22 cellular contexts compared by ENCODE assay signal in the genomic region with DNA sequence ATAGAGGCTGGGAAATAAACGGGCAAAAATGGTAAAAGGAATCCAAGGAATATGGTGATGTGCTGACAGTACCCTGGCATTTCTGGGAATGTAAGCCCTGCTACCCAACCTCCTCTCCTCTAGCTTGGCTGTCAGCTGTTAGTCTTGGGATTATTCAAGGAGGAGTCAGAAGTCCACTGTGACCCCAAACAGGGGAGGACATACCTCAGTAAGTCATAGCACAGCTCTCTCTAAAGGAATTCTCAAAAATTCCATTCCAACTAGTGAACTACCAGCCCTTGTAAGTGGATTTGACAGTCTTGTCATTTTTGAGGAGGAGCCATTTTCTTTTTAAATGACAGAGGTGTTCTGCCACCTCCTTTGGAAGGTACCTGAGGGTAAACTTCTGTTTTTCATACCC.
DNase-seq lines count a peak whose midpoint lies in the region; ATAC-seq and TF ChIP-seq lines count a peak whose summit lies in the region.
"Had no signal": no experiment of that assay in that cellular context is flagged by ENCODE, and none has a peak within 500 bp of the region (broad histone marks: within the 10 kb centered on the region; RNA-seq: fewer than 3 reads in every experiment).

No MANE protein-coding gene starts in this region.

- H3K36me3 ChIP-seq in OCI-LY3 (replicated peaks; ENCODE audit: low read depth, low read length): no peaks in the 10 kb centered on the region
- no peaks in the 10 kb centered on the region for H3K36me3 ChIP-seq in esophagus muscularis mucosa
- H3K36me3 ChIP-seq: heart left ventricle had no signal

- H3K27ac ChIP-seq in OCI-LY3 (ENCODE audit: low read length) (no peak overlapping the region), esophagus muscularis mucosa (replicated peaks in 1 of 4) (no peak overlapping the region)
- H3K27ac ChIP-seq: heart left ventricle, KMS-11 had no signal

- TF ChIP-seq CTCF in OCI-LY3 (IDR thresholded peaks at IDR 0.05; ENCODE audit: low read depth, low read length) (no peak), chondrocyte (IDR thresholded peaks at IDR 0.05) (no peak), esophagus muscularis mucosa (IDR thresholded peaks at IDR 0.05) (no peak)

- H3K27ac Mint-ChIP-seq in chondrocyte (ENCODE audit: unreplicated experiment) (peak overlapping the region; percentile 80), T-helper 17 cell (no peak overlapping the region)
- H3K27ac Mint-ChIP-seq: activated CD4-positive, alpha-beta T cell treated with anti-CD3 and anti-CD28 coated beads, Interleukin-2, amount 10 ng/mL, durations not matched to agents 24 days and 14 days; brain; mesothelial cell of epicardium had no signal

- H3K4me1 ChIP-seq in OCI-LY3 (ENCODE audit: low read length) (peaks cover 12% of the 10 kb centered on the region), esophagus muscularis mucosa (peaks cover 0 to under 1% (median 0%) of the 10 kb centered on the region in 4 donors)
- H3K4me1 ChIP-seq: heart left ventricle had no signal

- no peaks in the 10 kb centered on the region for H3K36me3 Mint-ChIP-seq in chondrocyte (ENCODE audit: low read depth)
- no peaks in the 10 kb centered on the region for H3K36me3 Mint-ChIP-seq in T-helper 17 cell (ENCODE audit: low read depth)
- H3K36me3 Mint-ChIP-seq: brain, mesothelial cell of epicardium had no signal

- H3K4me2 ChIP-seq in OCI-LY3 (ENCODE audit: low read length): peak overlapping the region; percentile 25
- H3K4me2 ChIP-seq: KMS-11 had no signal

- no peaks in the 10 kb centered on the region for H3K27me3 Mint-ChIP-seq in chondrocyte (ENCODE audit: low read depth)
- peaks cover 4% of the 10 kb centered on the region for H3K27me3 Mint-ChIP-seq in T-helper 17 cell
- H3K27me3 Mint-ChIP-seq: brain had no signal

- H4K20me1 ChIP-seq in OCI-LY3 (ENCODE audit: insufficient read depth, low read length): no peaks in the 10 kb centered on the region

- no peak overlapping the region for H2AFZ ChIP-seq in OCI-LY3 (ENCODE audit: low read depth, low read length)

- peaks cover 4% of the 10 kb centered on the region for H3K9me3 Mint-ChIP-seq in chondrocyte (ENCODE audit: low read depth)
- H3K9me3 Mint-ChIP-seq: activated CD4-positive, alpha-beta T cell treated with anti-CD3 and anti-CD28 coated beads, Interleukin-2, amount 10 ng/mL, durations not matched to agents 24 days and 14 days; mesothelial cell of epicardium had no signal

- no peak overlapping the region for H3K4me3 Mint-ChIP-seq in chondrocyte (ENCODE audit: unreplicated experiment)
- no peak overlapping the region for H3K4me3 Mint-ChIP-seq in T-helper 17 cell
- H3K4me3 Mint-ChIP-seq: activated CD4-positive, alpha-beta T cell treated with anti-CD3 and anti-CD28 coated beads, Interleukin-2, amount 10 ng/mL, durations not matched to agents 24 days and 14 days; brain; mesothelial cell of epicardium; neural crest cell had no signal

- peak; percentile 95 for DNase-seq in EH (ENCODE audit: low read depth)
- no peak for DNase-seq in chondrocyte (ENCODE audit: low spot score)
- DNase-seq in non-pigmented ciliary epithelial cell (ENCODE audit: low read depth): peak; percentile 60
- DNase-seq in T-helper 17 cell: no peak
- no peak for DNase-seq in NCI-H1694 treated with DMSO at 0.1 percent for 48 hours (lab: John Stamatoyannopoulos, UW)
- DNase-seq in SW480 (ENCODE audit: low spot score): no peak
- DNase-seq in esophagus muscularis mucosa (ENCODE audit: extremely low spot score): no peak
- DNase-seq: activated CD4-positive, alpha-beta T cell treated with anti-CD3 and anti-CD28 coated beads, Interleukin-2, amount 10 ng/mL, durations not matched to agents 24 days and 14 days; COR-L47; dermis blood vessel endothelial cell; heart left ventricle; islet precursor cell; NCI-H1105 treated with DMSO at 0.1 percent for 48 hours; NCI-H2171; NCI-H748 treated with DMSO at 0.1 percent for 48 hours; right cardiac atrium; stimulated activated naive CD8-positive, alpha-beta T cell treated with anti-CD3 and anti-CD28 coated beads, Interleukin-15, Interleukin-2, amounts not matched to agents 100 U/mL and 50 U/mL, for 24 hours had no signal

- TF ChIP-seq EP300 in esophagus muscularis mucosa (IDR thresholded peaks at IDR 0.05): no peak

- TF ChIP-seq POLR2A in esophagus muscularis mucosa (IDR thresholded peaks at IDR 0.05; ENCODE audit: low read depth): no peak

- intact Hi-C loops in esophagus muscularis mucosa (cut with DNase I): loop anchor here (10.0 kb wide), 1 partner anchor 199 kb away; no protein-coding TSS in a partner anchor

- H3K4me3 ChIP-seq in OCI-LY3 (ENCODE audit: low read length): no peak overlapping the region
- H3K4me3 ChIP-seq in esophagus muscularis mucosa: no peak overlapping the region
- H3K4me3 ChIP-seq: heart left ventricle had no signal

- peaks cover 41% of the 10 kb centered on the region for H3K4me1 Mint-ChIP-seq in chondrocyte (ENCODE audit: low read depth)
- no peaks in the 10 kb centered on the region for H3K4me1 Mint-ChIP-seq in T-helper 17 cell
- H3K4me1 Mint-ChIP-seq: activated CD4-positive, alpha-beta T cell treated with anti-CD3 and anti-CD28 coated beads, Interleukin-2, amount 10 ng/mL, durations not matched to agents 24 days and 14 days; mesothelial cell of epicardium had no signal

- no peak overlapping the region for H3K9ac ChIP-seq in OCI-LY3 (ENCODE audit: low read length)
- H3K9ac ChIP-seq: KMS-11 had no signal

- H3K79me2 ChIP-seq in OCI-LY3 (ENCODE audit: low read length): no peaks in the 10 kb centered on the region

- H3K9me3 ChIP-seq in OCI-LY3 (ENCODE audit: insufficient read depth, low read length): no peaks in the 10 kb centered on the region
- no peaks in the 10 kb centered on the region for H3K9me3 ChIP-seq in T-helper 17 cell (ENCODE audit: control insufficient read depth, low read length, poor library complexity, severe bottlenecking)
- no peaks in the 10 kb centered on the region for H3K9me3 ChIP-seq in esophagus muscularis mucosa
- H3K9me3 ChIP-seq: heart left ventricle had no signal

- H3K27me3 ChIP-seq in OCI-LY3 (ENCODE audit: low read depth, low read length): no peaks in the 10 kb centered on the region
- H3K27me3 ChIP-seq in esophagus muscularis mucosa: no peaks in the 10 kb centered on the region
- H3K27me3 ChIP-seq: heart left ventricle had no signal

- ATAC-seq in T-helper 17 cell: no peak
- ATAC-seq: heart left ventricle; right cardiac atrium; stimulated activated naive CD8-positive, alpha-beta T cell treated with anti-CD3 and anti-CD28 coated beads, Interleukin-15, Interleukin-2, amounts not matched to agents 100 U/mL and 50 U/mL, for 24 hours had no signal

- WGBS in esophagus muscularis mucosa: 76% methylated on average over 1 of the region's 1 CpG

Comparison
In these comparisons a context has a peak if more than half of its experiments do, and no peak if none do; other contexts are left out.
1. DNase-seq: peak in EH (single experiment) and non-pigmented ciliary epithelial cell (single experiment); none in chondrocyte (single experiment), T-helper 17 cell (0 of 3), NCI-H1694 treated with DMSO at 0.1 percent for 48 hours (single experiment), SW480 (single experiment) and esophagus muscularis mucosa (single experiment).